ENCODE assay signal across 8 cellular contexts in genomic region chrX:78199851-78200250, GRCh38.
A peak's percentile ranks its signal among the peaks of the same experiment; 100 is the strongest.
DNase-seq lines count a peak whose midpoint lies in the region; TF ChIP-seq lines count a peak whose summit lies in the region.

No MANE protein-coding gene starts in this region.

- H3K27ac ChIP-seq in HL-60 (replicated peaks) (no peak overlapping the region), brain microvascular endothelial cell (no peak overlapping the region)

- TF ChIP-seq CTCF in GM10248 (IDR thresholded peaks at IDR 0.05; ENCODE audit: control extremely low read depth, extremely low read depth, low read depth, missing control alignments), result peak; percentile 17
- TF ChIP-seq CTCF in HL-60 (IDR thresholded peaks at IDR 0.05; ENCODE audit: insufficient read depth, low read length), result no peak
- peak; percentile 32 for TF ChIP-seq CTCF in brain microvascular endothelial cell (IDR thresholded peaks at IDR 0.05; ENCODE audit: low read depth, low read length, missing control alignments)

- POLR2A ChIA-PET in GM10248 (lab: Yijun Ruan, JAX), result no interaction called here

- DNase-seq in ACHN, result peak; percentile 28
- peak; percentile 14 for DNase-seq in GM10248 (ENCODE audit: extremely low spot score)
- peak; percentile 2 to 24 for DNase-seq in HL-60 (ENCODE audit: low read depth in 1 of 2, low spot score in 1 of 2)
- DNase-seq in brain microvascular endothelial cell, result peak; percentile 7
- peak; percentile 6 for DNase-seq in renal cortical epithelial cell (ENCODE audit: low read depth)
- DNase-seq in activated T-cell treated with anti-CD3 and anti-CD28 coated beads for 4 hours, result no peak
- DNase-seq in activated CD4-positive, CD25-positive, alpha-beta regulatory T cell treated with anti-CD3 and anti-CD28 coated beads, Interleukin-2, amount 50 U/mL, for 72 hours, result no peak
- DNase-seq in C1 segment of cervical spinal cord (lab: John Stamatoyannopoulos, UW), result no peak

- no peaks in the 10 kb centered on the region for H3K27me3 ChIP-seq in HL-60 (ENCODE audit: insufficient read depth, poor library complexity, severe bottlenecking)
- H3K27me3 ChIP-seq in brain microvascular endothelial cell (replicated peaks), result no peaks in the 10 kb centered on the region

- CTCF ChIA-PET in GM10248 (lab: Yijun Ruan, JAX), result interaction anchor here (1.0 to 1.3 kb wide), 3 partner anchors 12 to 31 kb away, joined by 3 to 6 read pairs (median 3); no protein-coding TSS in a partner anchor

- H3K4me3 ChIP-seq in HL-60 (replicated peaks; ENCODE audit: insufficient read depth, low read length) (no peak overlapping the region), brain microvascular endothelial cell (ENCODE audit: low read depth, low read length) (no peak overlapping the region)

- H3K36me3 ChIP-seq in brain microvascular endothelial cell (replicated peaks), result no peaks in the 10 kb centered on the region

- in situ Hi-C loops in ACHN (cut with HindIII; ENCODE audit: low pct_ligation_motif_present, low pct_unique_long_range_greater_than_20kb, low sequenced_read_pairs), result no loop called here
- in situ Hi-C loops in brain microvascular endothelial cell (cut with HindIII; ENCODE audit: low pct_ligation_motif_present, low sequenced_read_pairs), result no loop called here

Comparison
In these comparisons a context has a peak if more than half of its experiments do, and no peak if none do; other contexts are left out.
1. DNase-seq: peak in ACHN (single experiment), GM10248 (single experiment), HL-60 (2 of 2), brain microvascular endothelial cell (single experiment) and renal cortical epithelial cell (single experiment); none in activated T-cell treated with anti-CD3 and anti-CD28 coated beads for 4 hours (single experiment), activated CD4-positive, CD25-positive, alpha-beta regulatory T cell treated with anti-CD3 and anti-CD28 coated beads, Interleukin-2, amount 50 U/mL, for 72 hours (single experiment) and C1 segment of cervical spinal cord (0 of 14).